13 cellular contexts compared by ENCODE assay signal in the genomic region with DNA sequence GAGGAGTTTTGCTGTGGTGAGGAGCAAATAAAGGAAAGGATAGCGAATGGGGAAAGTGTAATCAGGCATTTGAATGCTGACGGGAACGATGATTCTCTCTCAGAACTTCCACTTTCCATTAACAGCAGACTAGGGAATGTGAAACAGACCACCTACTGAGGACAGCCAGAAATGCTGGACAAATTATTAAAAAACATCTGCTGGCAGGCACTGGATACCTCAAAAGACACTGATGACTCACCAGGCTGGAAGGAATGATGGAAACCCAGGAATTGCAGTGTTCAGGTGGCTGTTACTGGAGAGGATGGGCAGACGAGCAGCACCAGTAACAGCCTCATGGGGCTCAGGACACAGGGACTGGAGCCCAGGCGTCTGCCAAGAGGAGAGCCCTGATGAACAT. TPM values are rescaled to one million over a fixed set of nuclear protein-coding genes. Genes with fewer than 3 reads are reported as not detected.
DNase-seq lines count a peak whose midpoint lies in the region; ATAC-seq and TF ChIP-seq lines count a peak whose summit lies in the region.
"Had no signal": no experiment of that assay in that cellular context is flagged by ENCODE, and none has a peak within 500 bp of the region (broad histone marks: within the 10 kb centered on the region; RNA-seq: fewer than 3 reads in every experiment).

No MANE protein-coding gene starts in this region.

- no peaks in the 10 kb centered on the region for H3K9me2 ChIP-seq in PC-9 (ENCODE audit: insufficient read depth)

- no TSS peak for BruUV-seq in PC-9 (replicated peaks; lab: Mats Ljungman, UMichigan)

- POLR2A ChIA-PET in activated CD4-positive, alpha-beta T cell treated with anti-CD3 and anti-CD28 coated beads for 36 hours (lab: Charles Lee) = no interaction called here
- POLR2A ChIA-PET in PC-9 (lab: Charles Lee; ENCODE audit: unreplicated experiment) = no interaction called here

- H2AFZ ChIP-seq in PC-9 = no peak overlapping the region

- no peaks in the 10 kb centered on the region for H3K79me2 ChIP-seq in PC-9 (ENCODE audit: low read depth)

- no peaks in the 10 kb centered on the region for H3K27me3 ChIP-seq in PC-9 (ENCODE audit: insufficient read depth, low read depth)

- no peak overlapping the region for H3K4me3 Mint-ChIP-seq in activated CD4-positive, alpha-beta T cell treated with anti-CD3 and anti-CD28 coated beads for 36 hours
- H3K4me3 Mint-ChIP-seq: activated CD8-positive, alpha-beta T cell treated with anti-CD3 and anti-CD28 coated beads, Interleukin-2, amount 10 ng/mL, durations not matched to agents 7 days and 5 days had no signal

- DNase-seq in activated CD4-positive, alpha-beta T cell treated with anti-CD3 and anti-CD28 coated beads for 36 hours = no peak
- DNase-seq in activated CD4-positive, alpha-beta T cell treated with anti-CD3 and anti-CD28 coated beads, Interleukin-2, amount 50 U/mL, for 4 hours = no peak
- DNase-seq in PC-9 (peak; percentile 48 to 62), epithelial cell of proximal tubule (ENCODE audit: low read depth) (peak; percentile 35), renal cortical epithelial cell (ENCODE audit: low read depth) (peak; percentile 78), NCI-H526 treated with DMSO at 0.1 percent for 48 hours (lab: John Stamatoyannopoulos, UW) (no peak)
- no peak for DNase-seq in stimulated activated CD8-positive, alpha-beta memory T cell treated with anti-CD3 and anti-CD28 coated beads, Interleukin-4, amount 100 ng/mL, for 48 hours
- DNase-seq: activated CD8-positive, alpha-beta T cell treated with anti-CD3 and anti-CD28 coated beads, Interleukin-2, amount 10 ng/mL, durations not matched to agents 7 days and 5 days; effector memory CD4-positive, alpha-beta T cell; NCI-H1694 treated with DMSO at 0.1 percent for 48 hours; T-helper 2 cell had no signal

- no peak overlapping the region for H3K4me3 ChIP-seq in PC-9
- H3K4me3 ChIP-seq in epithelial cell of proximal tubule (ENCODE audit: low read depth, low read length) = no peak overlapping the region

- peaks cover 50% of the 10 kb centered on the region for H3K4me1 ChIP-seq in PC-9 (replicated peaks; ENCODE audit: insufficient read depth)

- H3K9me3 Mint-ChIP-seq in activated CD4-positive, alpha-beta T cell treated with anti-CD3 and anti-CD28 coated beads for 36 hours (ENCODE audit: low read depth) = no peaks in the 10 kb centered on the region

- H3K4me1 Mint-ChIP-seq in activated CD4-positive, alpha-beta T cell treated with anti-CD3 and anti-CD28 coated beads for 36 hours = peaks cover 14% of the 10 kb centered on the region

- peaks cover 54% of the 10 kb centered on the region for H3F3A ChIP-seq in PC-9 (ENCODE audit: insufficient read depth, low read depth)

- H3K9me3 ChIP-seq in PC-9 (ENCODE audit: insufficient read depth, low read depth) = no peaks in the 10 kb centered on the region

- H3K27ac Mint-ChIP-seq in activated CD4-positive, alpha-beta T cell treated with anti-CD3 and anti-CD28 coated beads for 36 hours = peak overlapping the region; percentile 20
- H3K27ac Mint-ChIP-seq: activated CD8-positive, alpha-beta T cell treated with anti-CD3 and anti-CD28 coated beads, Interleukin-2, amount 10 ng/mL, durations not matched to agents 7 days and 5 days had no signal

- H4K20me1 ChIP-seq in PC-9 (ENCODE audit: insufficient read depth) = no peaks in the 10 kb centered on the region

- TF ChIP-seq CTCF in PC-9 (conservative IDR thresholded peaks at IDR 0.05) = no peak
- no peak for TF ChIP-seq CTCF in epithelial cell of proximal tubule (conservative IDR thresholded peaks at IDR 0.05; ENCODE audit: low read depth, low read length)

- H3K36me3 Mint-ChIP-seq in activated CD4-positive, alpha-beta T cell treated with anti-CD3 and anti-CD28 coated beads for 36 hours (ENCODE audit: low read depth) = peaks cover 6% of the 10 kb centered on the region

- no peaks in the 10 kb centered on the region for H3K36me3 ChIP-seq in PC-9 (ENCODE audit: low read depth)

- CTCF ChIA-PET in activated CD4-positive, alpha-beta T cell treated with anti-CD3 and anti-CD28 coated beads for 36 hours (lab: Charles Lee) = no interaction called here
- CTCF ChIA-PET in PC-9 (lab: Charles Lee) = interaction anchor here (1.0 kb wide), 1 partner anchor 49 kb away, joined by 3 read pairs; no protein-coding TSS in a partner anchor

- peak overlapping the region; percentile 17 for H3K4me2 ChIP-seq in PC-9

- peak overlapping the region; percentile 35 for H3K27ac ChIP-seq in PC-9

- intact Hi-C loops in activated CD4-positive, alpha-beta T cell treated with anti-CD3 and anti-CD28 coated beads for 36 hours (cut with DNase I, micrococcal nuclease) = no loop called here
- intact Hi-C loops in PC-9 (cut with micrococcal nuclease; ENCODE audit: unreplicated experiment) = loop anchor here (10.0 kb wide), 1 partner anchor 147 kb away; no protein-coding TSS in a partner anchor

- H3K27me3 Mint-ChIP-seq in activated CD4-positive, alpha-beta T cell treated with anti-CD3 and anti-CD28 coated beads for 36 hours = no peaks in the 10 kb centered on the region

- ATAC-seq in activated CD4-positive, alpha-beta T cell treated with anti-CD3 and anti-CD28 coated beads for 36 hours = no peak
- ATAC-seq in GM21737 (IDR thresholded peaks at IDR 0.05; ENCODE audit: unreplicated experiment) = no peak
- ATAC-seq: activated CD8-positive, alpha-beta T cell treated with anti-CD3 and anti-CD28 coated beads, Interleukin-2, amount 10 ng/mL, durations not matched to agents 7 days and 5 days; right cardiac atrium had no signal

RNA-seq across cellular contexts. Expression of gene PLA2G6, which starts 33.4 kb away (rescaled TPM):
- 10 to 100 TPM; 54.0 to 57.3 TPM for total RNA-seq in activated CD4-positive, alpha-beta T cell treated with anti-CD3 and anti-CD28 coated beads for 36 hours
- 39.8 and 45.6 TPM in 2 replicates for total RNA-seq in PC-9 (2021)
- total RNA-seq in epithelial cell of proximal tubule = 5.6 and 13.5 TPM in 2 replicates
- 5.2 and 25.0 TPM in 2 replicates for total RNA-seq in renal cortical epithelial cell

RNA-seq across cellular contexts. Expression of gene BAIAP2L2, which starts 37.8 kb away (rescaled TPM):
- under 1 TPM; 0.71 to 0.88 TPM for total RNA-seq in activated CD4-positive, alpha-beta T cell treated with anti-CD3 and anti-CD28 coated beads for 36 hours
- total RNA-seq in PC-9 (2021) = 7.1 and 9.7 TPM in 2 replicates
- 5.4 and 6.5 TPM in 2 replicates for total RNA-seq in epithelial cell of proximal tubule
- 0.85 and 1.9 TPM in 2 replicates for total RNA-seq in renal cortical epithelial cell

RNA-seq across cellular contexts. Expression of gene MAFF, which starts 53.5 kb away (rescaled TPM):
- 1 to 10 TPM; 8.3 to 9.4 TPM for total RNA-seq in activated CD4-positive, alpha-beta T cell treated with anti-CD3 and anti-CD28 coated beads for 36 hours
- total RNA-seq in PC-9 (2021) (27.9 and 41.8 TPM in 2 replicates), epithelial cell of proximal tubule (30.6 and 42.1 TPM in 2 replicates), renal cortical epithelial cell (18.1 and 34.2 TPM in 2 replicates)

Comparison
In these comparisons a context has a peak if more than half of its experiments do, and no peak if none do; other contexts are left out.
1. DNase-seq: peak in PC-9 (2 of 2), epithelial cell of proximal tubule (single experiment) and renal cortical epithelial cell (single experiment); none in activated CD4-positive, alpha-beta T cell treated with anti-CD3 and anti-CD28 coated beads for 36 hours (single experiment), activated CD4-positive, alpha-beta T cell treated with anti-CD3 and anti-CD28 coated beads, Interleukin-2, amount 50 U/mL, for 4 hours (0 of 2), NCI-H526 treated with DMSO at 0.1 percent for 48 hours (single experiment) and stimulated activated CD8-positive, alpha-beta memory T cell treated with anti-CD3 and anti-CD28 coated beads, Interleukin-4, amount 100 ng/mL, for 48 hours (single experiment).